In genomic region chr1:173426057-173426456, GRCh38 we compare ENCODE assay signal across 1 cellular context.
TF ChIP-seq lines count a peak whose summit lies in the region.

No MANE protein-coding gene starts in this region.

TF ChIP-seq in K562, 482 proteins besides CTCF, POLR2A, EP300 and RAD21 (continued from another document and continues in another):
- TF ChIP-seq, protein P1, sequence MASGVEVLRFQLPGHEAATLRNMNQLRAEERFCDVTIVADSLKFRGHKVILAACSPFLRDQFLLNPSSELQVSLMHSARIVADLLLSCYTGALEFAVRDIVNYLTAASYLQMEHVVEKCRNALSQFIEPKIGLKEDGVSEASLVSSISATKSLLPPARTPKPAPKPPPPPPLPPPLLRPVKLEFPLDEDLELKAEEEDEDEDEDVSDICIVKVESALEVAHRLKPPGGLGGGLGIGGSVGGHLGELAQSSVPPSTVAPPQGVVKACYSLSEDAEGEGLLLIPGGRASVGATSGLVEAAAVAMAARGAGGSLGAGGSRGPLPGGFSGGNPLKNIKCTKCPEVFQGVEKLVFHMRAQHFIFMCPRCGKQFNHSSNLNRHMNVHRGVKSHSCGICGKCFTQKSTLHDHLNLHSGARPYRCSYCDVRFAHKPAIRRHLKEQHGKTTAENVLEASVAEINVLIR (CRISPR knock-in tag; IDR thresholded peaks at IDR 0.05) = no peak
- TF ChIP-seq SMARCA5 (IDR thresholded peaks at IDR 0.05) (no peak), KAT8 (IDR thresholded peaks at IDR 0.05; ENCODE audit: low read depth) (no peak), MTA2 (IDR thresholded peaks at IDR 0.05; ENCODE audit: low read depth) (no peak), ZNF143 (CRISPR knock-in tag; IDR thresholded peaks at IDR 0.05) (no peak), HDAC2 (IDR thresholded peaks at IDR 0.05) (no peak), ZFP36 (IDR thresholded peaks at IDR 0.05; ENCODE audit: low read depth, low read length, partially characterized antibody) (no peak), IFI16 (CRISPR knock-in tag; IDR thresholded peaks at IDR 0.05) (no peak), ZNF778 (CRISPR knock-in tag; IDR thresholded peaks at IDR 0.05) (no peak), RFX5 (IDR thresholded peaks at IDR 0.05; ENCODE audit: low read depth, low read length) (no peak), TCF7L2 (IDR thresholded peaks at IDR 0.05; ENCODE audit: low read depth, low read length) (no peak), TCF3 (CRISPR knock-in tag; IDR thresholded peaks at IDR 0.05) (peak; percentile 82), BHLHE40 (IDR thresholded peaks at IDR 0.05; ENCODE audit: low read length) (no peak), GABPA (tag; conservative IDR thresholded peaks at IDR 0.05; ENCODE audit: low read depth) (no peak), ARNT (IDR thresholded peaks at IDR 0.05) (no peak), TARDBP (IDR thresholded peaks at IDR 0.05) (no peak), TRIM24 (IDR thresholded peaks at IDR 0.05) (peak in 1 of 2 experiments; percentile 36; a peak in 1 of 4 replicates), NCOR1 (IDR thresholded peaks at IDR 0.05) (peak; percentile 56; the same call in 1 of the 2 replicates), ZNF584 (CRISPR knock-in tag; IDR thresholded peaks at IDR 0.05; ENCODE audit: low read depth) (no peak), CREBBP (IDR thresholded peaks at IDR 0.05; ENCODE audit: low read depth, low read length) (no peak), GTF2E2 (tag; IDR thresholded peaks at IDR 0.05) (no peak), ILK (tag; IDR thresholded peaks at IDR 0.05; ENCODE audit: borderline replicate concordance, low read depth) (no peak), DEAF1 (CRISPR knock-in tag; IDR thresholded peaks at IDR 0.05) (no peak), GATA2 (CRISPR knock-in tag; IDR thresholded peaks at IDR 0.05) (peak; percentile 31; the same call in 1 of the 2 replicates), ARID1B (IDR thresholded peaks at IDR 0.05) (peak; percentile 71), ZNF592 (IDR thresholded peaks at IDR 0.05) (0 out of 2 replicates have a peak, but pooled peaks have one; percentile 40), ZNF780A (CRISPR knock-in tag; IDR thresholded peaks at IDR 0.05) (no peak), TFAM (CRISPR knock-in tag; conservative IDR thresholded peaks at IDR 0.05) (no peak), PHF21A (IDR thresholded peaks at IDR 0.05; ENCODE audit: borderline replicate concordance, low read depth) (no peak), ZNF696 (CRISPR knock-in tag; conservative IDR thresholded peaks at IDR 0.05) (no peak), TRIM28 (IDR thresholded peaks at IDR 0.05) (no peak), ZNF830 (CRISPR knock-in tag; IDR thresholded peaks at IDR 0.05) (no peak), TAF15 (IDR thresholded peaks at IDR 0.05; ENCODE audit: low read depth, low read length) (no peak), RFX1 (IDR thresholded peaks at IDR 0.05) (peak; percentile 56), TFE3 (CRISPR knock-in tag; IDR thresholded peaks at IDR 0.05) (no peak), ZNF717 (CRISPR knock-in tag; IDR thresholded peaks at IDR 0.05) (no peak), ZBTB7A (IDR thresholded peaks at IDR 0.05; ENCODE audit: borderline replicate concordance, control insufficient read depth, low read depth, low read length) (no peak), L3MBTL2 (IDR thresholded peaks at IDR 0.05) (no peak), MXI1 (IDR thresholded peaks at IDR 0.05; ENCODE audit: low read depth, low read length) (no peak), ZNF354B (CRISPR knock-in tag; IDR thresholded peaks at IDR 0.05) (no peak), RBBP5 (IDR thresholded peaks at IDR 0.05; ENCODE audit: borderline replicate concordance, insufficient read depth, low read length, poor library complexity, severe bottlenecking) (no peak), PHF8 (IDR thresholded peaks at IDR 0.05; ENCODE audit: borderline replicate concordance, low read length) (no peak)
- TF ChIP-seq, protein P2, sequence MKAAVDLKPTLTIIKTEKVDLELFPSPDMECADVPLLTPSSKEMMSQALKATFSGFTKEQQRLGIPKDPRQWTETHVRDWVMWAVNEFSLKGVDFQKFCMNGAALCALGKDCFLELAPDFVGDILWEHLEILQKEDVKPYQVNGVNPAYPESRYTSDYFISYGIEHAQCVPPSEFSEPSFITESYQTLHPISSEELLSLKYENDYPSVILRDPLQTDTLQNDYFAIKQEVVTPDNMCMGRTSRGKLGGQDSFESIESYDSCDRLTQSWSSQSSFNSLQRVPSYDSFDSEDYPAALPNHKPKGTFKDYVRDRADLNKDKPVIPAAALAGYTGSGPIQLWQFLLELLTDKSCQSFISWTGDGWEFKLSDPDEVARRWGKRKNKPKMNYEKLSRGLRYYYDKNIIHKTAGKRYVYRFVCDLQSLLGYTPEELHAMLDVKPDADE (conservative IDR thresholded peaks at IDR 0.05; ENCODE audit: control insufficient read depth, low read depth, low read length) = no peak
- TF ChIP-seq, protein P3, sequence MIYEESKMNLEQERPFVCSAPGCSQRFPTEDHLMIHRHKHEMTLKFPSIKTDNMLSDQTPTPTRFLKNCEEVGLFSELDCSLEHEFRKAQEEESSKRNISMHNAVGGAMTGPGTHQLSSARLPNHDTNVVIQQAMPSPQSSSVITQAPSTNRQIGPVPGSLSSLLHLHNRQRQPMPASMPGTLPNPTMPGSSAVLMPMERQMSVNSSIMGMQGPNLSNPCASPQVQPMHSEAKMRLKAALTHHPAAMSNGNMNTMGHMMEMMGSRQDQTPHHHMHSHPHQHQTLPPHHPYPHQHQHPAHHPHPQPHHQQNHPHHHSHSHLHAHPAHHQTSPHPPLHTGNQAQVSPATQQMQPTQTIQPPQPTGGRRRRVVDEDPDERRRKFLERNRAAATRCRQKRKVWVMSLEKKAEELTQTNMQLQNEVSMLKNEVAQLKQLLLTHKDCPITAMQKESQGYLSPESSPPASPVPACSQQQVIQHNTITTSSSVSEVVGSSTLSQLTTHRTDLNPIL (CRISPR knock-in tag; IDR thresholded peaks at IDR 0.05) = no peak
- TF ChIP-seq, protein P4, sequence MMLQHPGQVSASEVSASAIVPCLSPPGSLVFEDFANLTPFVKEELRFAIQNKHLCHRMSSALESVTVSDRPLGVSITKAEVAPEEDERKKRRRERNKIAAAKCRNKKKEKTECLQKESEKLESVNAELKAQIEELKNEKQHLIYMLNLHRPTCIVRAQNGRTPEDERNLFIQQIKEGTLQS (IDR thresholded peaks at IDR 0.05) = no peak
- TF ChIP-seq, protein P4 (CRISPR knock-in tag; conservative IDR thresholded peaks at IDR 0.05) = no peak
- TF ChIP-seq, protein P5, sequence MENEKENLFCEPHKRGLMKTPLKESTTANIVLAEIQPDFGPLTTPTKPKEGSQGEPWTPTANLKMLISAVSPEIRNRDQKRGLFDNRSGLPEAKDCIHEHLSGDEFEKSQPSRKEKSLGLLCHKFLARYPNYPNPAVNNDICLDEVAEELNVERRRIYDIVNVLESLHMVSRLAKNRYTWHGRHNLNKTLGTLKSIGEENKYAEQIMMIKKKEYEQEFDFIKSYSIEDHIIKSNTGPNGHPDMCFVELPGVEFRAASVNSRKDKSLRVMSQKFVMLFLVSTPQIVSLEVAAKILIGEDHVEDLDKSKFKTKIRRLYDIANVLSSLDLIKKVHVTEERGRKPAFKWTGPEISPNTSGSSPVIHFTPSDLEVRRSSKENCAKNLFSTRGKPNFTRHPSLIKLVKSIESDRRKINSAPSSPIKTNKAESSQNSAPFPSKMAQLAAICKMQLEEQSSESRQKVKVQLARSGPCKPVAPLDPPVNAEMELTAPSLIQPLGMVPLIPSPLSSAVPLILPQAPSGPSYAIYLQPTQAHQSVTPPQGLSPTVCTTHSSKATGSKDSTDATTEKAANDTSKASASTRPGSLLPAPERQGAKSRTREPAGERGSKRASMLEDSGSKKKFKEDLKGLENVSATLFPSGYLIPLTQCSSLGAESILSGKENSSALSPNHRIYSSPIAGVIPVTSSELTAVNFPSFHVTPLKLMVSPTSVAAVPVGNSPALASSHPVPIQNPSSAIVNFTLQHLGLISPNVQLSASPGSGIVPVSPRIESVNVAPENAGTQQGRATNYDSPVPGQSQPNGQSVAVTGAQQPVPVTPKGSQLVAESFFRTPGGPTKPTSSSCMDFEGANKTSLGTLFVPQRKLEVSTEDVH (IDR thresholded peaks at IDR 0.05; ENCODE audit: low read depth, partially characterized antibody) = no peak
- TF ChIP-seq, protein P6, sequence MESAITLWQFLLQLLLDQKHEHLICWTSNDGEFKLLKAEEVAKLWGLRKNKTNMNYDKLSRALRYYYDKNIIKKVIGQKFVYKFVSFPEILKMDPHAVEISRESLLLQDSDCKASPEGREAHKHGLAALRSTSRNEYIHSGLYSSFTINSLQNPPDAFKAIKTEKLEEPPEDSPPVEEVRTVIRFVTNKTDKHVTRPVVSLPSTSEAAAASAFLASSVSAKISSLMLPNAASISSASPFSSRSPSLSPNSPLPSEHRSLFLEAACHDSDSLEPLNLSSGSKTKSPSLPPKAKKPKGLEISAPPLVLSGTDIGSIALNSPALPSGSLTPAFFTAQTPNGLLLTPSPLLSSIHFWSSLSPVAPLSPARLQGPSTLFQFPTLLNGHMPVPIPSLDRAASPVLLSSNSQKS (CRISPR knock-in tag; IDR thresholded peaks at IDR 0.05) = no peak
- TF ChIP-seq, protein P7, sequence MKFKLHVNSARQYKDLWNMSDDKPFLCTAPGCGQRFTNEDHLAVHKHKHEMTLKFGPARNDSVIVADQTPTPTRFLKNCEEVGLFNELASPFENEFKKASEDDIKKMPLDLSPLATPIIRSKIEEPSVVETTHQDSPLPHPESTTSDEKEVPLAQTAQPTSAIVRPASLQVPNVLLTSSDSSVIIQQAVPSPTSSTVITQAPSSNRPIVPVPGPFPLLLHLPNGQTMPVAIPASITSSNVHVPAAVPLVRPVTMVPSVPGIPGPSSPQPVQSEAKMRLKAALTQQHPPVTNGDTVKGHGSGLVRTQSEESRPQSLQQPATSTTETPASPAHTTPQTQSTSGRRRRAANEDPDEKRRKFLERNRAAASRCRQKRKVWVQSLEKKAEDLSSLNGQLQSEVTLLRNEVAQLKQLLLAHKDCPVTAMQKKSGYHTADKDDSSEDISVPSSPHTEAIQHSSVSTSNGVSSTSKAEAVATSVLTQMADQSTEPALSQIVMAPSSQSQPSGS (CRISPR knock-in tag; IDR thresholded peaks at IDR 0.05) = no peak
